In the genomic region with DNA sequence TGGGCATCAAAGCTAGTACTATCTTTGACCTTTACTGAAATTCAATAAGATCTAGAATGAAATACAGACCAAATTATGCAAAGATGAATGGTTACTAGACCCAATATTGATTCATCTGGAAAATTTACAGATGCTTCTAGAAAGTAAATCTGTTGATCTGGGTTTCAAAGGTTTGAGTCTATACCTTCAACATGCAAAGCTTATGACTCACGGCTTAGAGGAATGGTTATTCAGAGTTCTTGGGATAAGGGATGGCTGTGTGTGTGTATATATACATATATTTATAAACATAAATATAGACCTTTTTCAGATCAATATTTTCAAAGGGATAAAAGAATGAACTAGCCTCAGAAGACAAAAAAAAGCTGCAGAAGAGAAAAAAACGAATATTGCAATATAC, we compare ENCODE assay signal across 8 cellular contexts. TPM values are rescaled to one million over a fixed set of nuclear protein-coding genes. Genes with fewer than 3 reads are reported as not detected.
DNase-seq lines count a peak whose midpoint lies in the region.

No MANE protein-coding gene starts in this region.

- peaks cover 41% of the 10 kb centered on the region for H3K4me1 Mint-ChIP-seq in activated T-cell treated with anti-CD3 and anti-CD28 coated beads, Interleukin-2, amount 50 U/mL, for 24 hours (ENCODE audit: low read depth)
- H3K4me1 Mint-ChIP-seq in activated T-helper 1 cell treated with anti-CD3 and anti-CD28 coated beads, Interleukin-12 subunit alpha, Interleukin-12 subunit beta, Interleukin-2, Interleukin-4 antibody, amounts not matched to agents 30 ng/mL and 10 ng/mL and 1 ng/mL, durations not matched to agents 14 hours and 24 hours and 36 hours (ENCODE audit: low read depth), result peaks cover 45% of the 10 kb centered on the region

- H3K27me3 Mint-ChIP-seq in activated T-cell treated with anti-CD3 and anti-CD28 coated beads, Interleukin-2, amount 50 U/mL, for 24 hours, result no peaks in the 10 kb centered on the region
- H3K27me3 Mint-ChIP-seq in activated T-helper 1 cell treated with anti-CD3 and anti-CD28 coated beads, Interleukin-12 subunit alpha, Interleukin-12 subunit beta, Interleukin-2, Interleukin-4 antibody, amounts not matched to agents 30 ng/mL and 10 ng/mL and 1 ng/mL, durations not matched to agents 14 hours and 24 hours and 36 hours (ENCODE audit: insufficient read depth), result no peaks in the 10 kb centered on the region

- H3K36me3 ChIP-seq in iPS-18a (ENCODE audit: control insufficient read depth, low read depth, low read length), result no peaks in the 10 kb centered on the region
- no peaks in the 10 kb centered on the region for H3K36me3 ChIP-seq in subcutaneous abdominal adipose tissue (ENCODE audit: control insufficient read depth in 5 of 5, insufficient read depth in 5 of 5, low read length in 5 of 5)

- intact Hi-C loops in activated T-helper 1 cell treated with anti-CD3 and anti-CD28 coated beads, Interleukin-12 subunit alpha, Interleukin-12 subunit beta, Interleukin-2, Interleukin-4 antibody, amounts not matched to agents 30 ng/mL and 10 ng/mL and 1 ng/mL, durations not matched to agents 14 hours and 24 hours and 36 hours (cut with micrococcal nuclease), result loop anchor here (5.0 to 10.0 kb wide), 4 partner anchors 89 to 1281 kb away; partner anchors contain the start of genes NCR3LG1, SAA2 and SERGEF

- H3K27me3 ChIP-seq in iPS-18a (ENCODE audit: control insufficient read depth, insufficient read depth, low read length) (no peaks in the 10 kb centered on the region), subcutaneous abdominal adipose tissue (ENCODE audit: control insufficient read depth in 5 of 5, insufficient read depth in 4 of 5, low read length in 5 of 5) (no peaks in the 10 kb centered on the region)

- peak overlapping the region; percentile 99 for H3K27ac Mint-ChIP-seq in activated T-cell treated with anti-CD3 and anti-CD28 coated beads, Interleukin-2, amount 50 U/mL, for 24 hours
- peak overlapping the region; percentile 99 for H3K27ac Mint-ChIP-seq in activated T-helper 1 cell treated with anti-CD3 and anti-CD28 coated beads, Interleukin-12 subunit alpha, Interleukin-12 subunit beta, Interleukin-2, Interleukin-4 antibody, amounts not matched to agents 30 ng/mL and 10 ng/mL and 1 ng/mL, durations not matched to agents 14 hours and 24 hours and 36 hours

- H3K9me3 ChIP-seq in iPS-18a (ENCODE audit: control insufficient read depth, low read depth, low read length) (no peaks in the 10 kb centered on the region), subcutaneous abdominal adipose tissue (ENCODE audit: control insufficient read depth in 5 of 5, low read length in 5 of 5) (no peaks in the 10 kb centered on the region)

- H3K4me1 ChIP-seq in iPS-18a (ENCODE audit: control insufficient read depth, low read depth, low read length) (peaks cover 9% of the 10 kb centered on the region), subcutaneous abdominal adipose tissue (ENCODE audit: control insufficient read depth in 5 of 5, insufficient read depth in 5 of 5, low read length in 5 of 5) (peaks cover 5 to 29% (median 28%) of the 10 kb centered on the region in 5 donors)

- peak overlapping the region; percentile 86 for H3K4me3 Mint-ChIP-seq in activated T-cell treated with anti-CD3 and anti-CD28 coated beads, Interleukin-2, amount 50 U/mL, for 24 hours
- peak overlapping the region; percentile 97 for H3K4me3 Mint-ChIP-seq in activated T-helper 1 cell treated with anti-CD3 and anti-CD28 coated beads, Interleukin-12 subunit alpha, Interleukin-12 subunit beta, Interleukin-2, Interleukin-4 antibody, amounts not matched to agents 30 ng/mL and 10 ng/mL and 1 ng/mL, durations not matched to agents 14 hours and 24 hours and 36 hours

- peaks cover 32% of the 10 kb centered on the region for H3K36me3 Mint-ChIP-seq in activated T-cell treated with anti-CD3 and anti-CD28 coated beads, Interleukin-2, amount 50 U/mL, for 24 hours (ENCODE audit: low read depth)
- H3K36me3 Mint-ChIP-seq in activated T-helper 1 cell treated with anti-CD3 and anti-CD28 coated beads, Interleukin-12 subunit alpha, Interleukin-12 subunit beta, Interleukin-2, Interleukin-4 antibody, amounts not matched to agents 30 ng/mL and 10 ng/mL and 1 ng/mL, durations not matched to agents 14 hours and 24 hours and 36 hours (ENCODE audit: low read depth), result peaks cover 8% of the 10 kb centered on the region

- H3K9ac ChIP-seq in iPS-18a (ENCODE audit: low read length) (peak overlapping the region; percentile 86), subcutaneous abdominal adipose tissue (ENCODE audit: low read length in 5 of 5) (peak overlapping the region in 3 of 5 donors; percentile 97 to 99 (median 98))

- H3K9me3 Mint-ChIP-seq in activated T-cell treated with anti-CD3 and anti-CD28 coated beads, Interleukin-2, amount 50 U/mL, for 24 hours, result no peaks in the 10 kb centered on the region
- H3K9me3 Mint-ChIP-seq in activated T-helper 1 cell treated with anti-CD3 and anti-CD28 coated beads, Interleukin-12 subunit alpha, Interleukin-12 subunit beta, Interleukin-2, Interleukin-4 antibody, amounts not matched to agents 30 ng/mL and 10 ng/mL and 1 ng/mL, durations not matched to agents 14 hours and 24 hours and 36 hours, result no peaks in the 10 kb centered on the region

- DNase-seq in activated T-cell treated with anti-CD3 and anti-CD28 coated beads, Interleukin-2, amount 50 U/mL, for 24 hours, result no peak
- no peak for DNase-seq in activated T-cell treated with anti-CD3 and anti-CD28 coated beads, Interleukin-2, amount 50 U/mL, for 48 hours
- no peak for DNase-seq in activated T-helper 1 cell treated with anti-CD3 and anti-CD28 coated beads, Interleukin-12 subunit alpha, Interleukin-12 subunit beta, Interleukin-2, Interleukin-4 antibody, amounts not matched to agents 30 ng/mL and 10 ng/mL and 1 ng/mL, durations not matched to agents 14 hours and 24 hours and 36 hours (ENCODE audit: low spot score)
- DNase-seq in DMS79 (lab: John Stamatoyannopoulos, UW) (no peak), NCI-H187 treated with DMSO at 0.1 percent for 48 hours (lab: John Stamatoyannopoulos, UW) (no peak), foreskin melanocyte (no peak)

- H3K4me3 ChIP-seq in iPS-18a (ENCODE audit: low read length) (peak overlapping the region; percentile 100), subcutaneous abdominal adipose tissue (ENCODE audit: low read depth in 1 of 5, low read length in 5 of 5) (peak overlapping the region; percentile 94 to 99 (median 99))

- H3K27ac ChIP-seq in iPS-18a (ENCODE audit: low read length) (no peak overlapping the region), subcutaneous abdominal adipose tissue (ENCODE audit: low read depth, low read length) (no peak overlapping the region)

RNA-seq across cellular contexts. Expression of gene SPTY2D1, which starts 1.3 kb away (rescaled TPM):
- total RNA-seq in activated T-helper 1 cell treated with anti-CD3 and anti-CD28 coated beads, Interleukin-12 subunit alpha, Interleukin-12 subunit beta, Interleukin-2, Interleukin-4 antibody, amounts not matched to agents 30 ng/mL and 10 ng/mL and 1 ng/mL, durations not matched to agents 14 hours and 24 hours and 36 hours, result 29.2 and 29.6 TPM in 2 replicates

RNA-seq across cellular contexts. Expression of gene MISFA, which starts 33.3 kb away (rescaled TPM):
- total RNA-seq in activated T-helper 1 cell treated with anti-CD3 and anti-CD28 coated beads, Interleukin-12 subunit alpha, Interleukin-12 subunit beta, Interleukin-2, Interleukin-4 antibody, amounts not matched to agents 30 ng/mL and 10 ng/mL and 1 ng/mL, durations not matched to agents 14 hours and 24 hours and 36 hours, result 5.1 and 7.1 TPM in 2 replicates

RNA-seq across cellular contexts. Expression of gene UEVLD, which starts 44.3 kb away (rescaled TPM):
- total RNA-seq in activated T-helper 1 cell treated with anti-CD3 and anti-CD28 coated beads, Interleukin-12 subunit alpha, Interleukin-12 subunit beta, Interleukin-2, Interleukin-4 antibody, amounts not matched to agents 30 ng/mL and 10 ng/mL and 1 ng/mL, durations not matched to agents 14 hours and 24 hours and 36 hours, result 31.2 and 31.4 TPM in 2 replicates
